ENCODE assay signal across 8 cellular contexts in the genomic region with DNA sequence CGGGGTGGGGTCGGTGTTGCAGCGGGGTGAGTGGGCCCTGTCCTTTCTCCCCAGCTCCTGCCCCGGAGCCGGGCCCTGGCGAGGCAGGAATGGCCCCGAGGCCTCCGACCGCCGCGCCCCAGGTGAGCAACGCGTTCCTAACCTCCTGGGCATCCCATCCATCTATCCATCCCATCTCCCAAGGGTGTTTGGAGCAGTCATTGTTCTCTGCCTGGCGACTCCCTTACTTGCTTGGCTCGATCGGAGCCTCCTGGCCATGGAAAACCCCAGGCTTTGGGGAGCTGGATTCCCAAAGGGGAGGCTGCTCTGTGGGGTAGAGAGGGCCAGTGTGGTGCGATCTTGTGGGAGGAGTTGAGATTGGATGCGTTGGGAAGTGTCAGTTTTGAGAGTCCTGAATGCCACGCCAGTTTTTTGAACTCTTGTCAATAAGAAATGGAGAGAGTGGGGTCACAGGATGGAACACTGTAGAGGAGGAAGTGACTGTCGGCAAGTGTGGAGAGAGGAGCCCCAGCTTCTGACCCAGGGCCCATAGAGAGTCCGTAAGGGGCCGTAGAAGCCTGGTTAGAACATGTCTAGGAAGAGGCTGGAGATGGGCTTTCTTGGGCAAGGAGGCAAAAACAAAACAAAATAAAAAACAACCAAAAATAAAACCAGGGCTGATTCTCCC. TPM values are rescaled to one million over a fixed set of nuclear protein-coding genes. Genes with fewer than 3 reads are reported as not detected.
A peak's percentile ranks its signal among the peaks of the same experiment; 100 is the strongest.
DNase-seq lines count a peak whose midpoint lies in the region; ATAC-seq and TF ChIP-seq lines count a peak whose summit lies in the region.

No MANE protein-coding gene starts in this region.

- H3K27me3 Mint-ChIP-seq in activated naive CD4-positive, alpha-beta T cell treated with anti-CD3 and anti-CD28 coated beads, Interleukin-2, amount 50 U/mL, for 24 hours = no peaks in the 10 kb centered on the region

- peaks cover 5% of the 10 kb centered on the region for H3K4me1 ChIP-seq in osteoblast (ENCODE audit: insufficient read depth, low read length)

- peaks cover 19% of the 10 kb centered on the region for H3K36me3 ChIP-seq in osteoblast (ENCODE audit: insufficient read depth, low read length)

- H3K27ac Mint-ChIP-seq in activated naive CD4-positive, alpha-beta T cell treated with anti-CD3 and anti-CD28 coated beads, Interleukin-2, amount 50 U/mL, for 24 hours = peak overlapping the region; percentile 97

- no peaks in the 10 kb centered on the region for H4K20me1 ChIP-seq in osteoblast (ENCODE audit: insufficient read depth, low read length)

- DNase-seq in activated naive CD4-positive, alpha-beta T cell (lab: John Stamatoyannopoulos, UW) = no peak
- DNase-seq in activated CD4-positive, alpha-beta T cell treated with anti-CD3 and anti-CD28 coated beads for 48 hours = peak; percentile 12
- DNase-seq in fibroblast of villous mesenchyme (ENCODE audit: low read depth) = no peak
- peak; percentile 80 for DNase-seq in osteoblast (ENCODE audit: insufficient read length, low spot score, missing footprints)
- DNase-seq in NCI-H1694 (lab: John Stamatoyannopoulos, UW) = no peak

- no peak for TF ChIP-seq CTCF in fibroblast of villous mesenchyme (IDR thresholded peaks at IDR 0.05; ENCODE audit: insufficient read depth, low read depth, low read length)
- no peak for TF ChIP-seq CTCF in osteoblast (IDR thresholded peaks at IDR 0.05; ENCODE audit: extremely low read depth, low read depth, low read length)

- H3K27me3 ChIP-seq in osteoblast (ENCODE audit: insufficient read depth, low read length) = no peaks in the 10 kb centered on the region

- H3K4me3 ChIP-seq in fibroblast of villous mesenchyme (ENCODE audit: low read depth, low read length) = peak overlapping the region; percentile 90
- H3K4me3 ChIP-seq in osteoblast (ENCODE audit: insufficient read depth, low read length) = peak overlapping the region; percentile 90

- peak overlapping the region; percentile 78 for H2AFZ ChIP-seq in osteoblast (ENCODE audit: low read length)

- H3K4me3 Mint-ChIP-seq in activated naive CD4-positive, alpha-beta T cell treated with anti-CD3 and anti-CD28 coated beads, Interleukin-2, amount 50 U/mL, for 24 hours = peak overlapping the region; percentile 94

- ATAC-seq in HG03439 (IDR thresholded peaks at IDR 0.05; ENCODE audit: unreplicated experiment) = peak; percentile 6
- no peak for ATAC-seq in GM19328 (IDR thresholded peaks at IDR 0.05; ENCODE audit: unreplicated experiment)

- H3K27ac ChIP-seq in osteoblast (ENCODE audit: low read depth, low read length) = peak overlapping the region; percentile 8

- peaks cover 4% of the 10 kb centered on the region for H3K79me2 ChIP-seq in osteoblast (ENCODE audit: insufficient read depth, low read length)

- peak overlapping the region; percentile 96 for H3K4me2 ChIP-seq in osteoblast (ENCODE audit: insufficient read depth, low read length)

- no peaks in the 10 kb centered on the region for H3K9me3 ChIP-seq in osteoblast (ENCODE audit: low read depth, low read length)

- peaks cover 21% of the 10 kb centered on the region for H3K4me1 Mint-ChIP-seq in activated naive CD4-positive, alpha-beta T cell treated with anti-CD3 and anti-CD28 coated beads, Interleukin-2, amount 50 U/mL, for 24 hours

- no peaks in the 10 kb centered on the region for H3K9me3 Mint-ChIP-seq in activated naive CD4-positive, alpha-beta T cell treated with anti-CD3 and anti-CD28 coated beads, Interleukin-2, amount 50 U/mL, for 24 hours

- H3K36me3 Mint-ChIP-seq in activated naive CD4-positive, alpha-beta T cell treated with anti-CD3 and anti-CD28 coated beads, Interleukin-2, amount 50 U/mL, for 24 hours = peaks cover 15% of the 10 kb centered on the region

RNA-seq across cellular contexts. Expression of gene ZFP90, which starts 0.7 kb away (rescaled TPM):
- total RNA-seq in fibroblast of villous mesenchyme = 20.9 and 22.5 TPM in 2 replicates
- 39.5 and 41.3 TPM in 2 replicates for total RNA-seq in osteoblast

Comparison
In these comparisons a context has a peak if more than half of its experiments do, and no peak if none do; other contexts are left out.
1. DNase-seq: peak in activated CD4-positive, alpha-beta T cell treated with anti-CD3 and anti-CD28 coated beads for 48 hours (single experiment) and osteoblast (single experiment); none in activated naive CD4-positive, alpha-beta T cell (0 of 4), fibroblast of villous mesenchyme (single experiment) and NCI-H1694 (single experiment).